13 cellular contexts compared by ENCODE assay signal in the genomic region with DNA sequence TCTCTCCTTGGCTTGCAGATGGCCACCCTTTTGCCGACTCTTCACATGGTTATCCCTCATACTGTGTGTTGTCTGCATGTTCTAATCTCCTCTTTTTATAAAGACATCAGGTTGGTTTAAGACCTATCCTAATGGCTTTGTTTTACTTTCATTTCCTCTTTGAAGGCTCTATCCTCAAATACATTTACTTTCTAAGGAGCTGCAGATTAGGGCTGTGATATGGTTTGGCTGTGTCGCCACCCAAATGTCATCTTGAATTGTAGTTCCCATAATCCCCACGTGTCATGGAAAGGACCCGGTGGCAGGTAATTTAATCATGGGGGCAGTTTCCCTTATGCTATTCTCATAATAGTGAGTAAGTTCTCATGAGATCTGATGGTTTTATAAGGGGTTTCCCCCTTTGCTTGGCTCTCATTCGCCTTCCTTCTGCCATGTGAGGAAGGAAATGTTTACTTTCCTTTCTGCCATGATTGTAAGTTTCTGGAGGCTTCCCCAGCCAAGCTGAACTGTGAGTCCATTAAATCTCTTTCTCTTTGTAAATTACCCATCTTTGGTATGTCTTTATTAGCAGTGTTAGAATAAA.
"Had no signal": no experiment of that assay in that cellular context is flagged by ENCODE, and none has a peak within 500 bp of the region (broad histone marks: within the 10 kb centered on the region; RNA-seq: fewer than 3 reads in every experiment).

No MANE protein-coding gene starts in this region.

- ATAC-seq: activated CD8-positive, alpha-beta memory T cell treated with anti-CD3 and anti-CD28 coated beads, Interleukin-2, amount 10 ng/mL, durations not matched to agents 7 days and 5 days; naive thymus-derived CD4-positive, alpha-beta T cell; WTC11 had no signal

- H3K36me3 Mint-ChIP-seq: activated CD8-positive, alpha-beta memory T cell treated with anti-CD3 and anti-CD28 coated beads, Interleukin-2, amount 10 ng/mL, durations not matched to agents 7 days and 5 days; immature natural killer cell; WTC11 had no signal

- H3K4me3 ChIP-seq: ascending aorta, esophagus muscularis mucosa, skin epidermis, testis had no signal

- H3K4me1 Mint-ChIP-seq: immature natural killer cell, WTC11 had no signal

- H3K36me3 ChIP-seq: ascending aorta, esophagus muscularis mucosa had no signal

- H3K27me3 ChIP-seq: ascending aorta, esophagus muscularis mucosa, testis had no signal

- H3K4me1 ChIP-seq: ascending aorta, esophagus muscularis mucosa, testis had no signal

- H3K27ac Mint-ChIP-seq: activated CD8-positive, alpha-beta memory T cell treated with anti-CD3 and anti-CD28 coated beads, Interleukin-2, amount 10 ng/mL, durations not matched to agents 7 days and 5 days; activated T-cell treated with anti-CD3 and anti-CD28 coated beads, Interleukin-2, amount 50 U/mL, for 24 hours; immature natural killer cell; naive thymus-derived CD4-positive, alpha-beta T cell; T-helper 1 cell treated with Interleukin-12 subunit alpha and Interleukin-12 subunit beta and Interleukin-4 antibody, amounts not matched to agents 30 μg/mL and 1 μg/mL, for 36 hours; WTC11 had no signal

- H3K27ac ChIP-seq: ascending aorta, esophagus muscularis mucosa, skin epidermis, testis had no signal

- H3K9me3 ChIP-seq: ascending aorta, esophagus muscularis mucosa, testis had no signal

- DNase-seq: activated CD4-positive, alpha-beta T cell treated with anti-CD3 and anti-CD28 coated beads, Interleukin-2, amount 50 U/mL, for 1 hour; activated CD8-positive, alpha-beta memory T cell treated with anti-CD3 and anti-CD28 coated beads, Interleukin-2, amount 10 ng/mL, durations not matched to agents 7 days and 5 days; activated effector memory CD4-positive, alpha-beta T cell treated with Interleukin-2 at 50 U/mL for 16 hours; activated T-cell treated with anti-CD3 and anti-CD28 coated beads, Interleukin-2, amount 50 U/mL, for 24 hours; immature natural killer cell; naive thymus-derived CD4-positive, alpha-beta T cell; stimulated activated naive CD4-positive, alpha-beta T cell treated with Interleukin-2 at 50 U/mL for 16 hours; testis had no signal

- H3K4me3 Mint-ChIP-seq: activated CD8-positive, alpha-beta memory T cell treated with anti-CD3 and anti-CD28 coated beads, Interleukin-2, amount 10 ng/mL, durations not matched to agents 7 days and 5 days; activated T-cell treated with anti-CD3 and anti-CD28 coated beads, Interleukin-2, amount 50 U/mL, for 24 hours; immature natural killer cell; naive thymus-derived CD4-positive, alpha-beta T cell; T-helper 1 cell treated with Interleukin-12 subunit alpha and Interleukin-12 subunit beta and Interleukin-4 antibody, amounts not matched to agents 30 μg/mL and 1 μg/mL, for 36 hours; WTC11 had no signal
